ENCODE assay signal across 14 cellular contexts in genomic region chr3:42473083-42473932, GRCh38. TPM values are rescaled to one million over a fixed set of nuclear protein-coding genes. Genes with fewer than 3 reads are reported as not detected.
DNase-seq lines count a peak whose midpoint lies in the region; ATAC-seq and TF ChIP-seq lines count a peak whose summit lies in the region.
"Had no signal": no experiment of that assay in that cellular context is flagged by ENCODE, and none has a peak within 500 bp of the region (broad histone marks: within the 10 kb centered on the region; RNA-seq: fewer than 3 reads in every experiment).

No MANE protein-coding gene starts in this region.

- H3K27me3 Mint-ChIP-seq in WTC11 (ENCODE audit: low read depth), result peaks cover 12% of the 10 kb centered on the region

- no peaks in the 10 kb centered on the region for H3K79me1 ChIP-seq in mesendoderm (ENCODE audit: low read length)

- H4K8ac ChIP-seq in mesendoderm (ENCODE audit: low read depth, low read length), result no peak overlapping the region

- H3K4me3 ChIP-seq in suprapubic skin (no peak overlapping the region), mesendoderm (ENCODE audit: low read length) (no peak overlapping the region)
- H3K4me3 ChIP-seq: prostate gland had no signal

- no peak overlapping the region for H2BK5ac ChIP-seq in mesendoderm (ENCODE audit: low read length)

- H3K56ac ChIP-seq in mesendoderm (ENCODE audit: low read length), result no peak overlapping the region

- ATAC-seq in WTC11, result peak; percentile 22; the same call in 1 of the 2 replicates

- H3K27me3 ChIP-seq in suprapubic skin (no peaks in the 10 kb centered on the region), mesendoderm (ENCODE audit: insufficient read depth, low read length, poor library complexity) (no peaks in the 10 kb centered on the region)

- peaks cover 3% of the 10 kb centered on the region for H3K4me1 Mint-ChIP-seq in WTC11
- H3K4me1 Mint-ChIP-seq: endodermal cell had no signal

- no peak overlapping the region for H2BK15ac ChIP-seq in mesendoderm (replicated peaks; ENCODE audit: low read depth)

- peak overlapping the region; percentile 35 for H3K27ac ChIP-seq in suprapubic skin
- H3K27ac ChIP-seq in mesendoderm (ENCODE audit: low read depth, low read length), result no peak overlapping the region
- H3K27ac ChIP-seq: prostate gland had no signal

- H3K9me3 Mint-ChIP-seq in WTC11, result no peaks in the 10 kb centered on the region
- H3K9me3 Mint-ChIP-seq: endodermal cell had no signal

- H2AK5ac ChIP-seq in mesendoderm (ENCODE audit: low read length), result no peak overlapping the region

- H4K5ac ChIP-seq in mesendoderm (ENCODE audit: low read length), result no peak overlapping the region

- H3K4ac ChIP-seq in mesendoderm (ENCODE audit: low read depth, low read length), result no peak overlapping the region

- H3K36me3 ChIP-seq in suprapubic skin (no peaks in the 10 kb centered on the region), mesendoderm (ENCODE audit: control insufficient read depth, insufficient read depth, low read length) (no peaks in the 10 kb centered on the region)
- H3K36me3 ChIP-seq: prostate gland had no signal

- no peaks in the 10 kb centered on the region for H3K9me3 ChIP-seq in suprapubic skin
- H3K9me3 ChIP-seq: prostate gland had no signal

- H3K79me2 ChIP-seq in mesendoderm (ENCODE audit: control insufficient read depth, insufficient read depth, low read length), result no peaks in the 10 kb centered on the region

- no peak overlapping the region for H3K23ac ChIP-seq in mesendoderm (ENCODE audit: low read length)

- TF ChIP-seq EP300 in suprapubic skin (IDR thresholded peaks at IDR 0.05), result no peak

- no peak for TF ChIP-seq CTCF in WTC11 (IDR thresholded peaks at IDR 0.05)
- TF ChIP-seq CTCF in suprapubic skin (IDR thresholded peaks at IDR 0.05), result no peak

- H3K4me1 ChIP-seq in suprapubic skin (peaks cover 41% of the 10 kb centered on the region), mesendoderm (ENCODE audit: control insufficient read depth, low read depth, low read length) (no peaks in the 10 kb centered on the region)

- H3K36me3 Mint-ChIP-seq in WTC11, result no peaks in the 10 kb centered on the region

- no peak overlapping the region for H3K18ac ChIP-seq in mesendoderm (ENCODE audit: low read length)

- TF ChIP-seq POLR2A in suprapubic skin (IDR thresholded peaks at IDR 0.05), result no peak

- no peak overlapping the region for H3K4me3 Mint-ChIP-seq in WTC11
- H3K4me3 Mint-ChIP-seq: endodermal cell had no signal

- H3K9ac ChIP-seq in mesendoderm (ENCODE audit: low read length), result no peak overlapping the region

- CTCF ChIA-PET in WTC11 (lab: Charles Lee), result interaction anchor here (1.6 to 1.8 kb wide), 2 partner anchors 28 to 62 kb away, joined by 5 to 6 read pairs; no protein-coding TSS in a partner anchor

- no peak overlapping the region for H3K27ac Mint-ChIP-seq in WTC11
- H3K27ac Mint-ChIP-seq: endodermal cell had no signal

- no peak overlapping the region for H2BK120ac ChIP-seq in mesendoderm (ENCODE audit: low read depth, low read length)

- peak; percentile 25 for DNase-seq in NCI-H2171 treated with DMSO at 0.1 percent for 48 hours (lab: John Stamatoyannopoulos, UW)
- no peak for DNase-seq in NCI-H2171 (lab: John Stamatoyannopoulos, UW)
- no peak for DNase-seq in WTC11 (ENCODE audit: low spot score)
- DNase-seq in hepatic stellate cell (ENCODE audit: low spot score), result peak; percentile 33
- DNase-seq in suprapubic skin (ENCODE audit: low spot score in 2 of 2), result no peak
- DNase-seq in SKM-1 treated with dmso at 0.1 percent for 144 hours (lab: John Stamatoyannopoulos, UW; ENCODE audit: unreplicated experiment), result no peak
- no peak for DNase-seq in A172 (ENCODE audit: low spot score)
- no peak for DNase-seq in mesendoderm
- DNase-seq: activated CD4-positive, alpha-beta T cell treated with anti-CD3 and anti-CD28 coated beads, Interleukin-2, amount 50 U/mL, for 1 hour; activated naive CD4-positive, alpha-beta T cell treated with anti-CD3 and anti-CD28 coated beads, Interleukin-2, amount 50 U/mL, for 16 hours; endodermal cell; NCI-H187; SIG-M5 had no signal

- POLR2A ChIA-PET in WTC11 (lab: Charles Lee), result interaction anchor here (0.6 kb wide), 1 partner anchor 8 kb away, joined by 4 read pairs; no protein-coding TSS in a partner anchor

- 21% methylated on average over 10 of the region's 10 CpGs for WGBS in suprapubic skin
- no CpG with 5 or more reads among the region's 10 CpGs for WGBS in mesendoderm (ENCODE audit: extremely low coverage, insufficient coverage, low lambda C conversion rate)

- no peak overlapping the region for H3K4me2 ChIP-seq in mesendoderm (ENCODE audit: low read length)

TF ChIP-seq in WTC11, 78 proteins besides CTCF, POLR2A, EP300 and RAD21:
- TF ChIP-seq ZNF416 (CRISPR knock-in tag; IDR thresholded peaks at IDR 0.05) (no peak), HMGA2 (CRISPR knock-in tag; IDR thresholded peaks at IDR 0.05) (no peak), E2F1 (CRISPR knock-in tag; IDR thresholded peaks at IDR 0.05) (no peak), ZNF317 (CRISPR knock-in tag; IDR thresholded peaks at IDR 0.05; ENCODE audit: borderline replicate concordance, low read depth) (no peak), ZBTB21 (CRISPR knock-in tag; IDR thresholded peaks at IDR 0.05; ENCODE audit: borderline replicate concordance) (no peak), ZNF121 (CRISPR knock-in tag; IDR thresholded peaks at IDR 0.05) (no peak), IRF2 (CRISPR knock-in tag; IDR thresholded peaks at IDR 0.05; ENCODE audit: borderline replicate concordance, low read depth) (no peak), FOXJ3 (CRISPR knock-in tag; IDR thresholded peaks at IDR 0.05; ENCODE audit: borderline replicate concordance) (no peak), MXD4 (CRISPR knock-in tag; IDR thresholded peaks at IDR 0.05; ENCODE audit: borderline replicate concordance) (no peak), FOXP4 (CRISPR knock-in tag; IDR thresholded peaks at IDR 0.05) (no peak), MAX (CRISPR knock-in tag; IDR thresholded peaks at IDR 0.05) (no peak)

RNA-seq across cellular contexts. Expression of gene VIPR1, which starts 29.1 kb away (rescaled TPM):
- total RNA-seq in WTC11 (2021), result 7.1 to 9.4 TPM (median 7.2 TPM) in 3 replicates
- total RNA-seq in suprapubic skin, result 100 to 1,000 TPM in 1 of 4 donors, 10 to 100 TPM in 3; 39.8 to 148 (median 74.3) TPM
- total RNA-seq in A172 (2014; rRNA removed; shearing (Covaris generic)), result not detected in 2 replicates
- polyA plus RNA-seq in mesendoderm (2013, experiment 1 of 2), result 2.8 TPM
- 2.9 TPM for polyA plus RNA-seq in mesendoderm (2013, experiment 2 of 2)

Comparison
In these comparisons a context has a peak if more than half of its experiments do, and no peak if none do; other contexts are left out.
1. DNase-seq: peak in NCI-H2171 treated with DMSO at 0.1 percent for 48 hours (single experiment) and hepatic stellate cell (single experiment); none in NCI-H2171 (single experiment), WTC11 (single experiment), suprapubic skin (0 of 2), SKM-1 treated with dmso at 0.1 percent for 144 hours (single experiment), A172 (single experiment) and mesendoderm (single experiment).